ENCODE assay signal across 8 cellular contexts in the genomic region with DNA sequence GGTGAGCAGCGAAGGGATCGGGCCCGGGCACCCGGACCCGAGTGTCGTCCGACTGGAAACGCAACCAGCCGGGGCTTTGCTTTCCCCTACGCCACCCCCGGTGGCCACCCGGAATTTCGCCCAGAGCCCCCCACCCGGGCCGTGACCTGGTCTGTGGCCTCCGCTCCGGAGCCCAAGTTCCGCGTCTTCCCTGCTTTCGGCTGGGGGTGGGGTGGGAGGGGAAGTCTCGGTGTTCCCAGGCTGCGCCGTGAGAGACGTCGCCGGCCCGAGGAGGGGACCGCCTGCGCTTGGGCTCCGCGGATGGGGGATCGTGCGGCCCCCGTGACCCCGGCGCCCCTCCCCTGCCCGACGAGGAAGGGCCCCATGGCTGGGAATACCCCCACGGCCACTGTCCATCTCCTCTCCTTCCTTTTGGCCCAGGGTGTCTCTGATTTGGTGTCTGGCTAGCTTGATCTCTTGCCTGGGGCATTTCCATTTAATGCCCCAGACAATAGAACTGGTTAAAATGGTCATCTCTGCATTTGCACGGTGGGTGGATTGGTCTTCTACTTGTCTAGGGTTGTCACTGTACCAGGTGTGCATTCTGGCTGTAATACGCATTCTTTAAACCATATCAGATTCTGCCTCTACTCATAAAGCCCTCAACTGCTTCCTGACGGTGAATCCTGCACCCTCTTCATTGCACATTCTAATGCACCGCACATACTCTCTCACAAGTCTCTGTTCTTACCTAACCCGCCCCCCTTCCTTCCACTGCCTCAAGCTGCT. TPM values are rescaled to one million over a fixed set of nuclear protein-coding genes. Genes with fewer than 3 reads are reported as not detected.
DNase-seq lines count a peak whose midpoint lies in the region; TF ChIP-seq lines count a peak whose summit lies in the region.

No MANE protein-coding gene starts in this region.

- H3K27ac ChIP-seq in VCaP: peak overlapping the region; percentile 92
- H3K27ac ChIP-seq in esophagus muscularis mucosa (replicated peaks in 1 of 4): peak overlapping the region; percentile 92 to 99 (median 97)

- in situ Hi-C loops in KBM-7 (cut with MboI; ENCODE audit: low pct_unique_long_range_greater_than_20kb, low sequenced_read_pairs): no loop called here

- no peak for TF ChIP-seq POLR2A in esophagus muscularis mucosa (IDR thresholded peaks at IDR 0.05; ENCODE audit: low read depth)

- TF ChIP-seq EP300 in esophagus muscularis mucosa (IDR thresholded peaks at IDR 0.05): no peak

- H3K36me3 ChIP-seq in esophagus muscularis mucosa: no peaks in the 10 kb centered on the region

- TF ChIP-seq CTCF in VCaP (conservative IDR thresholded peaks at IDR 0.05) (no peak), esophagus muscularis mucosa (IDR thresholded peaks at IDR 0.05) (no peak)

- intact Hi-C loops in esophagus muscularis mucosa (cut with DNase I): loop anchor here (2.0 to 5.0 kb wide), 2 partner anchors 164 to 239 kb away; a partner anchor contains a TSS

- H3K9me3 ChIP-seq in esophagus muscularis mucosa: no peaks in the 10 kb centered on the region
- H3K9me3 ChIP-seq in mononuclear cell (ENCODE audit: low read depth, low read length): no peaks in the 10 kb centered on the region

- WGBS in esophagus muscularis mucosa: 2% methylated on average over 6 of the region's 44 CpGs

- H3K27me3 ChIP-seq in esophagus muscularis mucosa (no peaks in the 10 kb centered on the region), mononuclear cell (ENCODE audit: insufficient read depth, low read length) (no peaks in the 10 kb centered on the region)

- H3K4me3 ChIP-seq in esophagus muscularis mucosa (peak overlapping the region; percentile 77 to 94 (median 88)), mononuclear cell (ENCODE audit: low read length) (peak overlapping the region; percentile 69)

- DNase-seq in stimulated activated naive CD4-positive, alpha-beta T cell (lab: John Stamatoyannopoulos, UW): peak in 4 of 6 experiments; percentile 35 to 48 (median 44)
- DNase-seq in stimulated activated naive CD4-positive, alpha-beta T cell treated with Interleukin-2 at 50 U/mL for 16 hours (lab: John Stamatoyannopoulos, UW): no peak
- DNase-seq in KBM-7: peak; percentile 42
- DNase-seq in esophagus muscularis mucosa (ENCODE audit: extremely low spot score): no peak
- peak; percentile 55 for DNase-seq in ureter (ENCODE audit: low spot score)
- DNase-seq in dedifferentiated amniotic fluid mesenchymal stem cell (ENCODE audit: extremely low spot score): no peak

- H3K4me1 ChIP-seq in esophagus muscularis mucosa (peaks cover 19 to 53% (median 48%) of the 10 kb centered on the region in 4 donors), mononuclear cell (ENCODE audit: insufficient read depth, low read length) (peaks cover 15% of the 10 kb centered on the region)

RNA-seq across cellular contexts. Expression of a gene that starts 0.8 kb away (rescaled TPM):
- total RNA-seq in esophagus muscularis mucosa (10 to 100 TPM; 14.5 to 22.1 (median 17.4) TPM), mononuclear cell (2.4 TPM), ureter (20.7 TPM)

Comparison
In these comparisons a context has a peak if more than half of its experiments do, and no peak if none do; other contexts are left out.
1. DNase-seq: peak in stimulated activated naive CD4-positive, alpha-beta T cell (4 of 6), KBM-7 (single experiment) and ureter (single experiment); none in stimulated activated naive CD4-positive, alpha-beta T cell treated with Interleukin-2 at 50 U/mL for 16 hours (single experiment), esophagus muscularis mucosa (single experiment) and dedifferentiated amniotic fluid mesenchymal stem cell (single experiment).